In genomic region chr6:30075094-30075986, GRCh38 we compare ENCODE assay signal across 8 cellular contexts. TPM values are rescaled to one million over a fixed set of nuclear protein-coding genes. Genes with fewer than 3 reads are reported as not detected.
DNase-seq lines count a peak whose midpoint lies in the region; ATAC-seq and TF ChIP-seq lines count a peak whose summit lies in the region.

A gene with protein sequence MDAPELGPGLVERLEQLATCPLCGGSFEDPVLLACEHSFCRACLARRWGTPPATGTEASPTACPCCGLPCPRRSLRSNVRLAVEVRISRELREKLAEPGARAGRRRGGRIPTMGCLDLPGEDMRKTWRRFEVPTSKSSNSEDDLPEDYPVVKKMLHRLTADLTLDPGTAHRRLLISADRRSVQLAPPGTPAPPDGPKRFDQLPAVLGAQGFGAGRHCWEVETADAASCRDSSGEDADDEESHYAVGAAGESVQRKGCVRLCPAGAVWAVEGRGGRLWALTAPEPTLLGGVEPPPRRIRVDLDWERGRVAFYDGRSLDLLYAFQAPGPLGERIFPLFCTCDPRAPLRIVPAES (minus strand): TSS chr6:30075769. CDS start chr6:30075585, 184 bp downstream.

- peaks cover 10% of the 10 kb centered on the region for H3K4me1 Mint-ChIP-seq in HFFc6 (ENCODE audit: low read depth)
- H3K4me1 Mint-ChIP-seq in activated naive CD8-positive, alpha-beta T cell treated with anti-CD3 and anti-CD28 coated beads, Interleukin-2, amount 50 U/mL, for 24 hours = peaks cover 36% of the 10 kb centered on the region

- H3K9me3 Mint-ChIP-seq in HFFc6 = no peaks in the 10 kb centered on the region
- H3K9me3 Mint-ChIP-seq in activated naive CD8-positive, alpha-beta T cell treated with anti-CD3 and anti-CD28 coated beads, Interleukin-2, amount 50 U/mL, for 24 hours = no peaks in the 10 kb centered on the region

- POLR2A ChIA-PET in AG04450 (lab: Yijun Ruan, JAX) = interaction anchor here (0.7 kb wide), 1 partner anchor 1794 kb away, joined by 5 read pairs; the partner anchor contains the start of gene PGBD1

- peaks cover 15% of the 10 kb centered on the region for H3K36me3 Mint-ChIP-seq in HFFc6 (ENCODE audit: low read depth)
- peaks cover 4% of the 10 kb centered on the region for H3K36me3 Mint-ChIP-seq in activated naive CD8-positive, alpha-beta T cell treated with anti-CD3 and anti-CD28 coated beads, Interleukin-2, amount 50 U/mL, for 24 hours (ENCODE audit: low read depth)

- H3K9me3 ChIP-seq in AG04450 (ENCODE audit: control insufficient read depth, insufficient read depth, low read length) (no peaks in the 10 kb centered on the region; the same call in 1 of the 2 replicates), transverse colon (no peaks in the 10 kb centered on the region)

- H3K27ac ChIP-seq in AG04450 (ENCODE audit: low read depth, low read length) = no peak within 1 kb of the TSS
- no peak within 1 kb of the TSS for H3K27ac ChIP-seq in transverse colon

- intact Hi-C loops in transverse colon (cut with DNase I; ENCODE audit: low total_unique reads) = no loop called here

- 3 to 10% methylated on average over 2 to 55 of the region's 71 CpGs for WGBS in transverse colon (ENCODE audit: low coverage in 1 of 2), 2 donors

- H3K27me3 Mint-ChIP-seq in HFFc6 (ENCODE audit: insufficient read depth) = peaks cover 68% of the 10 kb centered on the region
- peaks cover 73% of the 10 kb centered on the region for H3K27me3 Mint-ChIP-seq in activated naive CD8-positive, alpha-beta T cell treated with anti-CD3 and anti-CD28 coated beads, Interleukin-2, amount 50 U/mL, for 24 hours

- no peak for ATAC-seq in activated naive CD8-positive, alpha-beta T cell treated with anti-CD3 and anti-CD28 coated beads, Interleukin-2, amount 50 U/mL, for 24 hours
- ATAC-seq in GM21717 (IDR thresholded peaks at IDR 0.05; ENCODE audit: unreplicated experiment) = no peak

- H3K27me3 ChIP-seq in AG04450 (ENCODE audit: control insufficient read depth, insufficient read depth, low read length) (peaks cover 82% of the 10 kb centered on the region), kidney epithelial cell (ENCODE audit: control insufficient read depth, insufficient read depth, low read length) (peaks cover 83% of the 10 kb centered on the region), transverse colon (peaks cover 95% of the 10 kb centered on the region)

- CTCF ChIA-PET in AG04450 (lab: Charles Lee) = interaction anchor here (0.8 kb wide), 1 partner anchor 9 kb away, joined by 3 read pairs; no protein-coding TSS in a partner anchor

- H3K4me3 Mint-ChIP-seq in HFFc6 = peak within 1 kb of the TSS; percentile 41; the same call in 1 of the 2 replicates
- peak within 1 kb of the TSS; percentile 48 for H3K4me3 Mint-ChIP-seq in activated naive CD8-positive, alpha-beta T cell treated with anti-CD3 and anti-CD28 coated beads, Interleukin-2, amount 50 U/mL, for 24 hours

- TF ChIP-seq CTCF in AG04450 (IDR thresholded peaks at IDR 0.05; ENCODE audit: low read depth, low read length) = peak; percentile 36; the same call in 1 of the 2 replicates
- peak; percentile 61; the same call in 1 of the 2 replicates for TF ChIP-seq CTCF in HFFc6 (IDR thresholded peaks at IDR 0.05)
- TF ChIP-seq CTCF in kidney epithelial cell (IDR thresholded peaks at IDR 0.05; ENCODE audit: insufficient read depth, low read length, poor library complexity, severe bottlenecking) = peak; percentile 48
- TF ChIP-seq CTCF in transverse colon (IDR thresholded peaks at IDR 0.05) = peak in 3 of 5 experiments; percentile 21 to 33 (median 29)

- TF ChIP-seq POLR2A in transverse colon (IDR thresholded peaks at IDR 0.05) = no peak

- H3K36me3 ChIP-seq in kidney epithelial cell (ENCODE audit: control insufficient read depth, insufficient read depth, low read length) (no peaks in the 10 kb centered on the region), transverse colon (no peaks in the 10 kb centered on the region)

- TF ChIP-seq EP300 in transverse colon (IDR thresholded peaks at IDR 0.05; ENCODE audit: low read depth) = no peak

- H3K27ac Mint-ChIP-seq in HFFc6 = no peak within 1 kb of the TSS
- no peak within 1 kb of the TSS for H3K27ac Mint-ChIP-seq in activated naive CD8-positive, alpha-beta T cell treated with anti-CD3 and anti-CD28 coated beads, Interleukin-2, amount 50 U/mL, for 24 hours

- peak within 1 kb of the TSS; percentile 35 for H3K4me3 ChIP-seq in AG04450 (ENCODE audit: low read depth, low read length)
- H3K4me3 ChIP-seq in kidney epithelial cell (ENCODE audit: low read depth, low read length) = no peak within 1 kb of the TSS
- H3K4me3 ChIP-seq in transverse colon = peak within 1 kb of the TSS in 2 of 4 donors; percentile 25 to 33

- in situ Hi-C loops in transverse colon (cut with MboI; ENCODE audit: low pct_ligation_motif_present in 1 of 4, low pct_unique_long_range_greater_than_20kb in 1 of 4, low sequenced_read_pairs in 3 of 4) = no loop called here

- DNase-seq in AG04450 (ENCODE audit: low read depth, low spot score) (no peak), HFFc6 (no peak), kidney epithelial cell (ENCODE audit: low read depth) (no peak), transverse colon (peak; percentile 42), GF-D8 (lab: John Stamatoyannopoulos, UW) (no peak)
- no peak for DNase-seq in activated naive CD8-positive, alpha-beta T cell treated with anti-CD3 and anti-CD28 coated beads, Interleukin-2, amount 50 U/mL, for 24 hours
- DNase-seq in activated CD8-positive, alpha-beta memory T cell treated with anti-CD3 and anti-CD28 coated beads, Interleukin-2, amount 50 U/mL, for 4 hours = no peak

- H3K4me1 ChIP-seq in transverse colon = peaks cover 12 to 35% (median 29%) of the 10 kb centered on the region in 4 donors

RNA-seq across cellular contexts. Expression of the gene that starts here (rescaled TPM):
- polyA plus RNA-seq in AG04450 (2011; rRNA removed) = not detected in 2 replicates
- polyA minus RNA-seq in AG04450 (2011; rRNA and poly(A)+ RNA removed) = not detected in 2 replicates
- not detected for total RNA-seq in HFFc6 (2021; fragmentation: NEBNext Ultra II Directional; extraction: Animal tissue kit (Norgen Biotek cat#: 25700))
- total RNA-seq in kidney epithelial cell (0.04 TPM in 1 of 2 replicates, not detected in the other), transverse colon (under 1 TPM in 2 of 4 donors, not detected in 2; 0.27 to 0.95 TPM)

Comparison
In these comparisons a context has a peak if more than half of its experiments do, and no peak if none do; other contexts are left out.
1. Peak in DNase-seq in transverse colon; RNA of the gene not detected or under 1 TPM.